In the genomic region with DNA sequence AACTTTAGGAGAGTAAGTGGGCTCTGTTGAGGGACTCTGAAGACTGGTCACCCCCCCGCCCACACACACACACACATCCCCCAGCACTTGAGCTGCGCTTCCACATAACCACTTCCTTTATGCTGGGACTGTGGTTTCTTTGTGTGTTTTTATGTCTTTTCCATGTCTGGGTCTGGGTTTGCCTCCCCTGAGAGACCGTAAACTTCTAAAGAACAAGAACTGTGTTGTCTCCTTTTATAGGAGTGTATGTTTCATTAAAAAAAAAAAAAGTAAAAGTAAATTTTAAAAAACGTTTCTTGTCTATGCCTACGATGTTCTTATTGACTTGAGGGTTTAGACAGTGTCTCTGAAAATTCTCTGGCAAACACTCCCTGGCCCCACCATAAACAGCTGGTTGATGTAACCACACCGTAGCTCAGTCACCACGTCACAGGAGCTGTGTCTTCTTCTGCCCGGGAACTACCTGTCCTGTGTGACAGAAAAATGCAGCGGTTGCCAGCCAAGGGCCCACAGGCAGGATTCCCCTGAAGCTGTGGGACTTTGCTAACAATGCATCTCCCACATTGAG, we compare ENCODE assay signal across 8 cellular contexts.
A peak's percentile ranks its signal among the peaks of the same experiment; 100 is the strongest.
DNase-seq lines count a peak whose midpoint lies in the region; ATAC-seq and TF ChIP-seq lines count a peak whose summit lies in the region.

No MANE protein-coding gene starts in this region.

- DNase-seq in right atrium auricular region (ENCODE audit: low spot score) (peak; percentile 57), Right ventricle myocardium superior (no peak), pons (ENCODE audit: low spot score) (no peak), NCI-H2081 treated with DMSO at 0.1 percent for 48 hours (lab: John Stamatoyannopoulos, UW) (no peak)
- peak; percentile 57 for DNase-seq in activated CD8-positive, alpha-beta T cell treated with anti-CD3 and anti-CD28 coated beads, Interleukin-2, amount 10 ng/mL, durations not matched to agents 7 days and 5 days

- peaks cover 39% of the 10 kb centered on the region for H3K4me1 Mint-ChIP-seq in activated CD8-positive, alpha-beta T cell treated with anti-CD3 and anti-CD28 coated beads, Interleukin-2, amount 10 ng/mL, durations not matched to agents 7 days and 5 days (ENCODE audit: low read depth)
- peaks cover 38% of the 10 kb centered on the region for H3K4me1 Mint-ChIP-seq in nephron

- H3K4me3 ChIP-seq in right atrium auricular region: no peak overlapping the region

- peak overlapping the region; percentile 56 for H3K27ac Mint-ChIP-seq in activated CD8-positive, alpha-beta T cell treated with anti-CD3 and anti-CD28 coated beads, Interleukin-2, amount 10 ng/mL, durations not matched to agents 7 days and 5 days
- H3K27ac Mint-ChIP-seq in nephron: peak overlapping the region; percentile 22 to 68 (median 52)

- POLR2A ChIA-PET in activated CD8-positive, alpha-beta T cell treated with anti-CD3 and anti-CD28 coated beads, Interleukin-2, amount 10 ng/mL, durations not matched to agents 7 days and 5 days (lab: Charles Lee): no interaction called here

- no peaks in the 10 kb centered on the region for H3K9me3 Mint-ChIP-seq in activated CD8-positive, alpha-beta T cell treated with anti-CD3 and anti-CD28 coated beads, Interleukin-2, amount 10 ng/mL, durations not matched to agents 7 days and 5 days (ENCODE audit: insufficient read depth)
- H3K9me3 Mint-ChIP-seq in nephron: no peaks in the 10 kb centered on the region

- no peaks in the 10 kb centered on the region for H3K36me3 ChIP-seq in right atrium auricular region

- H3K9me3 ChIP-seq in right atrium auricular region: no peaks in the 10 kb centered on the region

- no peak for TF ChIP-seq CTCF in right atrium auricular region (IDR thresholded peaks at IDR 0.05)
- no peak for TF ChIP-seq CTCF in nephron (IDR thresholded peaks at IDR 0.05; ENCODE audit: unreplicated experiment in 3 of 3)

- ATAC-seq in Right ventricle myocardium superior (ENCODE audit: poor library complexity): no peak
- ATAC-seq in HG03342 (IDR thresholded peaks at IDR 0.05; ENCODE audit: unreplicated experiment): peak; percentile 67
- ATAC-seq in activated CD8-positive, alpha-beta T cell treated with anti-CD3 and anti-CD28 coated beads, Interleukin-2, amount 10 ng/mL, durations not matched to agents 7 days and 5 days: peak; percentile 77
- no peak for ATAC-seq in HG02763 (IDR thresholded peaks at IDR 0.05; ENCODE audit: unreplicated experiment)

- no peaks in the 10 kb centered on the region for H3K36me3 Mint-ChIP-seq in activated CD8-positive, alpha-beta T cell treated with anti-CD3 and anti-CD28 coated beads, Interleukin-2, amount 10 ng/mL, durations not matched to agents 7 days and 5 days (ENCODE audit: low read depth)
- H3K36me3 Mint-ChIP-seq in nephron (ENCODE audit: low read depth): no peaks in the 10 kb centered on the region

- CTCF ChIA-PET in activated CD8-positive, alpha-beta T cell treated with anti-CD3 and anti-CD28 coated beads, Interleukin-2, amount 10 ng/mL, durations not matched to agents 7 days and 5 days (lab: Charles Lee): no interaction called here

- H3K27me3 ChIP-seq in right atrium auricular region: no peaks in the 10 kb centered on the region

- H3K4me1 ChIP-seq in right atrium auricular region: peaks cover 0 to 4% of the 10 kb centered on the region in 2 donors

- no peak overlapping the region for H3K27ac ChIP-seq in right atrium auricular region

- H3K27me3 Mint-ChIP-seq in activated CD8-positive, alpha-beta T cell treated with anti-CD3 and anti-CD28 coated beads, Interleukin-2, amount 10 ng/mL, durations not matched to agents 7 days and 5 days (ENCODE audit: low read depth): peaks cover 37% of the 10 kb centered on the region
- H3K27me3 Mint-ChIP-seq in nephron (ENCODE audit: low read depth): peaks cover 9% of the 10 kb centered on the region

- H3K4me3 Mint-ChIP-seq in activated CD8-positive, alpha-beta T cell treated with anti-CD3 and anti-CD28 coated beads, Interleukin-2, amount 10 ng/mL, durations not matched to agents 7 days and 5 days: peak overlapping the region; percentile 47
- H3K4me3 Mint-ChIP-seq in nephron: no peak overlapping the region

- intact Hi-C loops in Right ventricle myocardium superior (cut with DNase I): no loop called here

Comparison
In these comparisons a context has a peak if more than half of its experiments do, and no peak if none do; other contexts are left out.
1. DNase-seq: peak in right atrium auricular region (single experiment) and activated CD8-positive, alpha-beta T cell treated with anti-CD3 and anti-CD28 coated beads, Interleukin-2, amount 10 ng/mL, durations not matched to agents 7 days and 5 days (single experiment); none in Right ventricle myocardium superior (single experiment), pons (single experiment) and NCI-H2081 treated with DMSO at 0.1 percent for 48 hours (single experiment).
2. ATAC-seq: peak in HG03342 (single experiment) and activated CD8-positive, alpha-beta T cell treated with anti-CD3 and anti-CD28 coated beads, Interleukin-2, amount 10 ng/mL, durations not matched to agents 7 days and 5 days (single experiment); none in Right ventricle myocardium superior (single experiment) and HG02763 (single experiment).